ENCODE assay signal across 8 cellular contexts in the genomic region with DNA sequence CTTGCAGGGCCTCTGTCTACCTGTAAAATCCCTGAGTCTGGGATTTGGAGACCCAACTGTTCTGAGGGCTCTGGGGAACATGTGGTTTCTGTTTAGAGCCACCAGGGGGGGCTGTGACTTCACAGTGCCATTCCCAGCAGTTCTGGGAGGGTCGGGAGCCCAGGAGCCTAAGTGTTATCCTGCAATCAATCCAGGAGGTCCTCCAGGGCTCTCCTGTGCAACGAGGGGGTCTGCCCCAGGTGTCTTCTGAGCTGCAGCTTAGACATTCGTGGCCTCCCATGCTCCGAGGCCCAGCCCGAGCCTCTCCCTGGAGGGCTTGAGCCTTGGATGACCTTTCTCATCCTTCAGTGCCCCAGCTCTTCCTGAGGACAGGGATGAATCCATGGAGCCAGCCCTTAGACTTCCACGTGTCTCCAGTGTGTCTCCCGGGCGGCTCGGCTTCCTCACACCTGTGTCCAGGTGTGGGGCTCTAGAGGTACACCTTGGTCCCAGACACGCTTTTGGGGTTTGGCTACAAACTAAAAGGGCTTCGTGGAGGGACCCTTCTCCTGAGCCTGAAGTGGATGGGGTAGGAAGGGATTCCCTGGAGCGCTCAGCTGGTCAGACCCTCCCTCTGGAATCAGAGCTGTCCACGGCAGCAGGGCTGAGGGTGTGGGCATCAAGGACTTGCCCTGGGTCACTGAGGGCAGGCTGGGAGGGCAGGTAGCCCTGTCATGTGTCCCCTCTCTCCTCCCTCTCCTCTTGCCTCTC. TPM values are rescaled to one million over a fixed set of nuclear protein-coding genes. Genes with fewer than 3 reads are reported as not detected.
DNase-seq lines count a peak whose midpoint lies in the region; ATAC-seq and TF ChIP-seq lines count a peak whose summit lies in the region.

No MANE protein-coding gene starts in this region.

- H3K27me3 ChIP-seq in PC-3 (ENCODE audit: low read length): no peaks in the 10 kb centered on the region
- H3K27me3 ChIP-seq in kidney epithelial cell (ENCODE audit: control insufficient read depth, insufficient read depth, low read length): no peaks in the 10 kb centered on the region

- TF ChIP-seq CTCF in HEK293 (tag by site-specific recombination; IDR thresholded peaks at IDR 0.05): peak; percentile 37
- TF ChIP-seq CTCF in PC-3 (conservative IDR thresholded peaks at IDR 0.05; ENCODE audit: low read depth, low read length): peak; percentile 85
- TF ChIP-seq CTCF in cardiac fibroblast (IDR thresholded peaks at IDR 0.05; ENCODE audit: low read depth, low read length): peak; percentile 88
- TF ChIP-seq CTCF in kidney epithelial cell (IDR thresholded peaks at IDR 0.05; ENCODE audit: insufficient read depth, low read length, poor library complexity, severe bottlenecking): peak; percentile 87

- H3K4me3 ChIP-seq in HEK293 (ENCODE audit: low read depth, low read length) (no peak overlapping the region), PC-3 (ENCODE audit: low read length) (no peak overlapping the region), cardiac fibroblast (replicated peaks in 1 of 2; ENCODE audit: low read depth in 2 of 2, low read length in 2 of 2) (no peak overlapping the region), kidney epithelial cell (ENCODE audit: low read depth, low read length) (no peak overlapping the region)

- H3K27ac ChIP-seq in HEK293 (ENCODE audit: extremely low read depth, low read depth, low read length): no peak overlapping the region
- no peak overlapping the region for H3K27ac ChIP-seq in PC-3 (ENCODE audit: low read length)

- H3K9me3 ChIP-seq in HEK293 (ENCODE audit: control insufficient read depth, insufficient read depth, low read depth, low read length) (no peaks in the 10 kb centered on the region), PC-3 (ENCODE audit: low read length) (no peaks in the 10 kb centered on the region)

- peaks cover 0 to 5% of the 10 kb centered on the region in 2 experiments; a peak in 1 of 3 replicates for H3K36me3 ChIP-seq in HEK293 (ENCODE audit: control insufficient read depth in 2 of 2, insufficient read depth in 1 of 2, low read length in 2 of 2)
- H3K36me3 ChIP-seq in PC-3 (ENCODE audit: low read depth, low read length): no peaks in the 10 kb centered on the region
- no peaks in the 10 kb centered on the region for H3K36me3 ChIP-seq in kidney epithelial cell (ENCODE audit: control insufficient read depth, insufficient read depth, low read length)

- no peaks in the 10 kb centered on the region for H3K4me1 ChIP-seq in HEK293 (ENCODE audit: control insufficient read depth, insufficient read depth, low read length)
- H3K4me1 ChIP-seq in PC-3 (ENCODE audit: insufficient read depth, low read length): peaks cover 25% of the 10 kb centered on the region

- intact Hi-C loops in PC-3 (cut with micrococcal nuclease): loop anchor here (5.0 kb wide), 1 partner anchor 320 kb away; no protein-coding TSS in a partner anchor

- no peaks in the 10 kb centered on the region for H3K79me2 ChIP-seq in PC-3 (ENCODE audit: low read length)

- ATAC-seq in PC-3 (peak; percentile 71), HG02870 (IDR thresholded peaks at IDR 0.05; ENCODE audit: unreplicated experiment) (no peak), GM19035 (IDR thresholded peaks at IDR 0.05; ENCODE audit: unreplicated experiment) (no peak)

- no peak overlapping the region for H3K4me2 ChIP-seq in PC-3 (ENCODE audit: low read length)

- no peaks in the 10 kb centered on the region for H4K20me1 ChIP-seq in PC-3 (ENCODE audit: low read length)

- no peak overlapping the region for H3K9ac ChIP-seq in PC-3 (ENCODE audit: low read length)

- no peak overlapping the region for H2AFZ ChIP-seq in PC-3 (ENCODE audit: low read length)

- H3F3A ChIP-seq in PC-3 (ENCODE audit: low read length, unreplicated experiment): no peaks in the 10 kb centered on the region

- CTCF ChIA-PET in HEK293 (lab: Yijun Ruan, JAX) (interaction anchor here (0.6 to 2.7 kb wide), 16 partner anchors 9 to 1101 kb away, joined by 3 to 14 read pairs (median 4); no protein-coding TSS in a partner anchor), PC-3 (lab: Charles Lee) (interaction anchor here (0.6 kb wide), 2 partner anchors 16 to 77 kb away, joined by 3 read pairs; no protein-coding TSS in a partner anchor)

- DNase-seq in DMS79 (lab: John Stamatoyannopoulos, UW) (peak; percentile 34), PC-3 (peak; percentile 64), cardiac fibroblast (ENCODE audit: low read depth in 2 of 2) (peak; percentile 67 to 70), kidney epithelial cell (ENCODE audit: low read depth) (no peak)
- peak; percentile 4 for DNase-seq in stimulated activated naive CD4-positive, alpha-beta T cell treated with Interleukin-2 at 50 U/mL for 16 hours (lab: John Stamatoyannopoulos, UW)

- H3K9me2 ChIP-seq in PC-3 (replicated peaks; ENCODE audit: low read length): no peaks in the 10 kb centered on the region

- POLR2A ChIA-PET in HEK293 (lab: Yijun Ruan, JAX) (no interaction called here), PC-3 (lab: Charles Lee; ENCODE audit: unreplicated experiment) (interaction anchor here (0.6 kb wide), 1 partner anchor 42 kb away, joined by 3 read pairs; no protein-coding TSS in a partner anchor)

- BruUV-seq in PC-3 (replicated peaks; lab: Mats Ljungman, UMichigan): no TSS peak

TF ChIP-seq in HEK293, 187 proteins besides CTCF, POLR2A, EP300 and RAD21:
- TF ChIP-seq ZNF654 (tag by site-specific recombination; IDR thresholded peaks at IDR 0.05; ENCODE audit: low read depth): peak; percentile 70
- TF ChIP-seq ZNF133 (tag by site-specific recombination; IDR thresholded peaks at IDR 0.05): no peak
- no peak for TF ChIP-seq ZFP37 (tag by site-specific recombination; IDR thresholded peaks at IDR 0.05)
- TF ChIP-seq, protein P1, sequence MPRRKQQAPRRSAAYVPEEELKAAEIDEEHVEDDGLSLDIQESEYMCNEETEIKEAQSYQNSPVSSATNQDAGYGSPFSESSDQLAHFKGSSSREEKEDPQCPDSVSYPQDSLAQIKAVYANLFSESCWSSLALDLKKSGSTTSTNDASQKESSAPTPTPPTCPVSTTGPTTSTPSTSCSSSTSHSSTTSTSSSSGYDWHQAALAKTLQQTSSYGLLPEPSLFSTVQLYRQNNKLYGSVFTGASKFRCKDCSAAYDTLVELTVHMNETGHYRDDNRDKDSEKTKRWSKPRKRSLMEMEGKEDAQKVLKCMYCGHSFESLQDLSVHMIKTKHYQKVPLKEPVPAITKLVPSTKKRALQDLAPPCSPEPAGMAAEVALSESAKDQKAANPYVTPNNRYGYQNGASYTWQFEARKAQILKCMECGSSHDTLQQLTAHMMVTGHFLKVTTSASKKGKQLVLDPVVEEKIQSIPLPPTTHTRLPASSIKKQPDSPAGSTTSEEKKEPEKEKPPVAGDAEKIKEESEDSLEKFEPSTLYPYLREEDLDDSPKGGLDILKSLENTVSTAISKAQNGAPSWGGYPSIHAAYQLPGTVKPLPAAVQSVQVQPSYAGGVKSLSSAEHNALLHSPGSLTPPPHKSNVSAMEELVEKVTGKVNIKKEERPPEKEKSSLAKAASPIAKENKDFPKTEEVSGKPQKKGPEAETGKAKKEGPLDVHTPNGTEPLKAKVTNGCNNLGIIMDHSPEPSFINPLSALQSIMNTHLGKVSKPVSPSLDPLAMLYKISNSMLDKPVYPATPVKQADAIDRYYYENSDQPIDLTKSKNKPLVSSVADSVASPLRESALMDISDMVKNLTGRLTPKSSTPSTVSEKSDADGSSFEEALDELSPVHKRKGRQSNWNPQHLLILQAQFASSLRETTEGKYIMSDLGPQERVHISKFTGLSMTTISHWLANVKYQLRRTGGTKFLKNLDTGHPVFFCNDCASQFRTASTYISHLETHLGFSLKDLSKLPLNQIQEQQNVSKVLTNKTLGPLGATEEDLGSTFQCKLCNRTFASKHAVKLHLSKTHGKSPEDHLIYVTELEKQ (tag by site-specific recombination; IDR thresholded peaks at IDR 0.05; ENCODE audit: borderline replicate concordance): no peak
- TF ChIP-seq ZNF660 (tag by site-specific recombination; IDR thresholded peaks at IDR 0.05): 0 out of 2 replicates have a peak, but pooled peaks have one; percentile 35
- TF ChIP-seq ZNF324 (tag by site-specific recombination; IDR thresholded peaks at IDR 0.05): no peak
- no peak for TF ChIP-seq KLF16 (tag by site-specific recombination; IDR thresholded peaks at IDR 0.05)
- TF ChIP-seq, protein P2, sequence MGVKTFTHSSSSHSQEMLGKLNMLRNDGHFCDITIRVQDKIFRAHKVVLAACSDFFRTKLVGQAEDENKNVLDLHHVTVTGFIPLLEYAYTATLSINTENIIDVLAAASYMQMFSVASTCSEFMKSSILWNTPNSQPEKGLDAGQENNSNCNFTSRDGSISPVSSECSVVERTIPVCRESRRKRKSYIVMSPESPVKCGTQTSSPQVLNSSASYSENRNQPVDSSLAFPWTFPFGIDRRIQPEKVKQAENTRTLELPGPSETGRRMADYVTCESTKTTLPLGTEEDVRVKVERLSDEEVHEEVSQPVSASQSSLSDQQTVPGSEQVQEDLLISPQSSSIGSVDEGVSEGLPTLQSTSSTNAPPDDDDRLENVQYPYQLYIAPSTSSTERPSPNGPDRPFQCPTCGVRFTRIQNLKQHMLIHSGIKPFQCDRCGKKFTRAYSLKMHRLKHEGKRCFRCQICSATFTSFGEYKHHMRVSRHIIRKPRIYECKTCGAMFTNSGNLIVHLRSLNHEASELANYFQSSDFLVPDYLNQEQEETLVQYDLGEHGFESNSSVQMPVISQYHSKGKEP (tag by site-specific recombination; IDR thresholded peaks at IDR 0.05): no peak
- peak; percentile 93 for TF ChIP-seq GLIS1 (tag by site-specific recombination; IDR thresholded peaks at IDR 0.05)
- TF ChIP-seq OSR2 (tag by site-specific recombination; IDR thresholded peaks at IDR 0.05): no peak
- no peak for TF ChIP-seq ZSCAN30 (tag by site-specific recombination; IDR thresholded peaks at IDR 0.05)
- no peak for TF ChIP-seq SALL2 (tag by site-specific recombination; IDR thresholded peaks at IDR 0.05; ENCODE audit: borderline replicate concordance)
TF ChIP-seq in HEK293: peak in this region for 3.

RNA-seq across cellular contexts. Expression of a gene that starts 20.3 kb away (rescaled TPM):
- total RNA-seq in PC-3 (2014; rRNA removed) (3.6 and 8.4 TPM in 2 replicates), kidney epithelial cell (14.2 and 16.0 TPM in 2 replicates)

RNA-seq across cellular contexts. Expression of a gene that starts 23.4 kb away (rescaled TPM):
- 32.4 and 45.8 TPM in 2 replicates for total RNA-seq in PC-3 (2014; rRNA removed)
- 69.5 and 70.4 TPM in 2 replicates for total RNA-seq in kidney epithelial cell

RNA-seq across cellular contexts. Expression of a gene that starts 54.2 kb away (rescaled TPM):
- total RNA-seq in PC-3 (2014; rRNA removed) (131 and 252 TPM in 2 replicates), kidney epithelial cell (41.8 and 48.6 TPM in 2 replicates)

Comparison
In these comparisons a context has a peak if more than half of its experiments do, and no peak if none do; other contexts are left out.
1. CTCF ChIP-seq: peak in every context shown above with its lines; median percentile 88 in cardiac fibroblast; 87 in kidney epithelial cell; 85 in PC-3; 37 in HEK293.